8 cellular contexts compared by ENCODE assay signal in genomic region chr5:100182402-100182801, GRCh38.
"Had no signal": no experiment of that assay in that cellular context is flagged by ENCODE, and none has a peak within 500 bp of the region (broad histone marks: within the 10 kb centered on the region; RNA-seq: fewer than 3 reads in every experiment).

No MANE protein-coding gene starts in this region.

- H2AFZ ChIP-seq: GM23248 had no signal

- DNase-seq: GM23248, GOT3, H7, H9, HCEC 1CT, HFFc6 had no signal

- H3K27ac Mint-ChIP-seq: H9, HFFc6 had no signal

- H3K4me3 Mint-ChIP-seq: H9, HFFc6 had no signal

- H3K9me3 ChIP-seq: HAP-1 had no signal

- H3K4me3 ChIP-seq: GM23248, HAP-1 had no signal

- H3K27ac ChIP-seq: GM23248 had no signal

- ATAC-seq: HCT116 had no signal

- H3K9ac ChIP-seq: GM23248 had no signal

- H3K36me3 ChIP-seq: HAP-1 had no signal
